ENCODE assay signal across 8 cellular contexts in the genomic region with DNA sequence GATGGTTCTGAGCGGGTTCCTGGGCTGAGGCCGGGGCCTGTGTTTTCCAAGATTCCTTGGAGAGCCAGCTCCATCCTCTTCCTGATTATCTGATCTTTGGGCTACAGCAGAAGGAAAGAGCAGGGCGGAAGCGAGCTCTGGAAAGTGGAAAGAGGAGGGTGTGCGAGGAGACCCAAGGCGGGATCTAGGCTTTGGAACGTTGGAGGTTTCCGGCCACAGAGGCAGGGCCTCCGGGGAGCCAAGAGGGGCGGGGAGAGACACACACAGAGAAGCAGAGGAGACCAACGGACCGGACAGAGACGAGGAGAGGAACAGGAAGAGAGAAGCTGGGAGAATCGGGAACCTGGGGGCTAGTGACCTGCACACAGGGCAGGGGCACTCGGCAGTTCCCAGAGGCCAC. TPM values are rescaled to one million over a fixed set of nuclear protein-coding genes. Genes with fewer than 3 reads are reported as not detected.
DNase-seq lines count a peak whose midpoint lies in the region; ATAC-seq and TF ChIP-seq lines count a peak whose summit lies in the region.

A gene with protein sequence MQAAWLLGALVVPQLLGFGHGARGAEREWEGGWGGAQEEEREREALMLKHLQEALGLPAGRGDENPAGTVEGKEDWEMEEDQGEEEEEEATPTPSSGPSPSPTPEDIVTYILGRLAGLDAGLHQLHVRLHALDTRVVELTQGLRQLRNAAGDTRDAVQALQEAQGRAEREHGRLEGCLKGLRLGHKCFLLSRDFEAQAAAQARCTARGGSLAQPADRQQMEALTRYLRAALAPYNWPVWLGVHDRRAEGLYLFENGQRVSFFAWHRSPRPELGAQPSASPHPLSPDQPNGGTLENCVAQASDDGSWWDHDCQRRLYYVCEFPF (plus strand): TSS at position 296 of the 400 bp plus-strand sequence. CDS start 162 bp downstream, outside the sequence.

- H3K27ac Mint-ChIP-seq in T-cell, result no peak within 1 kb of the TSS
- H3K27ac Mint-ChIP-seq in osteocyte (ENCODE audit: unreplicated experiment), result no peak within 1 kb of the TSS

- CTCF ChIA-PET in T-cell (lab: Charles Lee), result interaction anchor here in 1 of 2 donors (0.6 kb wide), 1 partner anchor 41 kb away, joined by 3 read pairs; no protein-coding TSS in a partner anchor

- no peak for ATAC-seq in T-cell (replicated peaks in 1 of 4)
- no peak for ATAC-seq in GM21528 (IDR thresholded peaks at IDR 0.05; ENCODE audit: low FRiP score, unreplicated experiment)
- ATAC-seq in GM18519 (IDR thresholded peaks at IDR 0.05; ENCODE audit: low FRiP score, unreplicated experiment), result no peak

- no peak for TF ChIP-seq CTCF in fibroblast of pulmonary artery (IDR thresholded peaks at IDR 0.05; ENCODE audit: low read length, missing control alignments)
- no peak for TF ChIP-seq CTCF in osteocyte (IDR thresholded peaks at IDR 0.05)

- H3K36me3 Mint-ChIP-seq in T-cell (no peaks in the 10 kb centered on the region), osteocyte (ENCODE audit: unreplicated experiment) (no peaks in the 10 kb centered on the region)

- H3K9me3 Mint-ChIP-seq in T-cell (no peaks in the 10 kb centered on the region), osteocyte (ENCODE audit: unreplicated experiment) (no peaks in the 10 kb centered on the region)

- peak; percentile 68 for DNase-seq in GM04504 (ENCODE audit: low read depth)
- DNase-seq in T-cell, result no peak
- DNase-seq in fibroblast of pulmonary artery (ENCODE audit: low read depth), result peak; percentile 81
- DNase-seq in osteocyte (ENCODE audit: extremely low spot score, unreplicated experiment), result no peak
- DNase-seq in activated gamma-delta T cell (lab: John Stamatoyannopoulos, UW), result no peak
- DNase-seq in activated effector memory CD4-positive, alpha-beta T cell treated with Interleukin-2 at 50 U/mL for 16 hours, result no peak

- H3K27me3 Mint-ChIP-seq in T-cell (peaks cover 32 to 72% of the 10 kb centered on the region in 2 donors), osteocyte (ENCODE audit: unreplicated experiment) (peaks cover 12% of the 10 kb centered on the region)

- H3K4me3 Mint-ChIP-seq in T-cell, result peak within 1 kb of the TSS; percentile 47 to 83 (median 79)
- H3K4me3 Mint-ChIP-seq in osteocyte (ENCODE audit: unreplicated experiment), result peak within 1 kb of the TSS; percentile 88

- peaks cover 24 to 31% (median 28%) of the 10 kb centered on the region in 3 donors for H3K4me1 Mint-ChIP-seq in T-cell
- peaks cover 22% of the 10 kb centered on the region for H3K4me1 Mint-ChIP-seq in osteocyte (ENCODE audit: unreplicated experiment)

- peak within 1 kb of the TSS; percentile 55 for H3K4me3 ChIP-seq in fibroblast of pulmonary artery (replicated peaks; ENCODE audit: low read depth, low read length)

- POLR2A ChIA-PET in T-cell (lab: Charles Lee), result no interaction called here

RNA-seq across cellular contexts. Expression of the gene that starts here (rescaled TPM):
- total RNA-seq in T-cell (1 to 10 TPM; 1.4 to 5.0 (median 3.7) TPM), osteocyte (5.0 and 6.0 TPM in 2 replicates)

Comparison
In these comparisons a context has a peak if more than half of its experiments do, and no peak if none do; other contexts are left out.
1. DNase-seq: peak in GM04504 (single experiment) and fibroblast of pulmonary artery (single experiment); none in T-cell (0 of 34), osteocyte (single experiment), activated gamma-delta T cell (single experiment) and activated effector memory CD4-positive, alpha-beta T cell treated with Interleukin-2 at 50 U/mL for 16 hours (single experiment).